Comparison of ENCODE assay signal across 19 cellular contexts in genomic region chr17:49928826-49929475, GRCh38. TPM values are rescaled to one million over a fixed set of nuclear protein-coding genes. Genes with fewer than 3 reads are reported as not detected.
DNase-seq lines count a peak whose midpoint lies in the region; ATAC-seq and TF ChIP-seq lines count a peak whose summit lies in the region.
"Had no signal": no experiment of that assay in that cellular context is flagged by ENCODE, and none has a peak within 500 bp of the region (broad histone marks: within the 10 kb centered on the region; RNA-seq: fewer than 3 reads in every experiment).

No MANE protein-coding gene starts in this region.

- intact Hi-C loops in ascending aorta (cut with DNase I) = no loop called here

- H3K36me3 ChIP-seq in HEK293 (ENCODE audit: control insufficient read depth in 2 of 2, insufficient read depth in 1 of 2, low read length in 2 of 2) = no peaks in the 10 kb centered on the region
- no peaks in the 10 kb centered on the region for H3K36me3 ChIP-seq in RWPE2 (ENCODE audit: low read depth)
- no peaks in the 10 kb centered on the region for H3K36me3 ChIP-seq in ascending aorta
- H3K36me3 ChIP-seq: sigmoid colon had no signal

- DNase-seq in AG20443 (ENCODE audit: low spot score) = peak; percentile 61
- no peak for DNase-seq in RWPE2 (ENCODE audit: low spot score)
- peak; percentile 83 for DNase-seq in kidney tubule cell (ENCODE audit: low spot score)
- DNase-seq in NCI-H2196 (lab: John Stamatoyannopoulos, UW; ENCODE audit: unreplicated experiment) = no peak
- no peak for DNase-seq in ascending aorta (ENCODE audit: low spot score in 2 of 2)
- DNase-seq in stimulated activated CD4-positive, alpha-beta T cell treated with anti-CD3 and anti-CD28 coated beads, Interleukin-2, amount 100 ng/mL, for 48 hours = no peak
- DNase-seq: activated T-cell treated with anti-CD3 and anti-CD28 coated beads, Interleukin-2, amount 50 U/mL, for 24 hours; C1 segment of cervical spinal cord; DMS53; mucosa of descending colon; NCI-H146; sigmoid colon; stimulated activated CD4-positive, alpha-beta T cell treated with anti-CD3 and anti-CD28 coated beads, Interleukin-4, amount 100 ng/mL, for 1 hour; stimulated activated CD8-positive, alpha-beta memory T cell treated with anti-CD3 and anti-CD28 coated beads, Interleukin-4, amount 100 ng/mL, for 48 hours had no signal

- ATAC-seq in RWPE2 (ENCODE audit: low read depth) (peak; percentile 75), HG02885 (IDR thresholded peaks at IDR 0.05; ENCODE audit: poor library complexity, unreplicated experiment) (no peak)
- ATAC-seq: activated naive CD4-positive, alpha-beta T cell treated with anti-CD3 and anti-CD28 coated beads, Interleukin-2, amount 50 U/mL, for 72 hours; mucosa of descending colon had no signal

- TF ChIP-seq CTCF in HEK293 (tag by site-specific recombination; IDR thresholded peaks at IDR 0.05) (no peak), RWPE2 (IDR thresholded peaks at IDR 0.05; ENCODE audit: poor library complexity, severe bottlenecking) (no peak), ascending aorta (IDR thresholded peaks at IDR 0.05) (no peak)

- no peak overlapping the region for H3K4me3 ChIP-seq in HEK293 (ENCODE audit: low read depth, low read length)
- no peak overlapping the region for H3K4me3 ChIP-seq in RWPE2 (ENCODE audit: severe bottlenecking)
- no peak overlapping the region for H3K4me3 ChIP-seq in ascending aorta
- H3K4me3 ChIP-seq: mucosa of descending colon, sigmoid colon, SK-N-MC had no signal

- H3K27me3 ChIP-seq in RWPE2 (ENCODE audit: insufficient read depth, poor library complexity, severe bottlenecking) (no peaks in the 10 kb centered on the region), ascending aorta (no peaks in the 10 kb centered on the region)

- POLR2A ChIA-PET in HEK293 (lab: Yijun Ruan, JAX) = no interaction called here

- CTCF ChIA-PET in HEK293 (lab: Yijun Ruan, JAX) = interaction anchor here (1.3 to 4.2 kb wide), 4 partner anchors 24 to 69 kb away, joined by 3 to 28 read pairs (median 12); no protein-coding TSS in a partner anchor

- no peaks in the 10 kb centered on the region for H3K9me3 ChIP-seq in HEK293 (ENCODE audit: control insufficient read depth, insufficient read depth, low read depth, low read length)
- H3K9me3 ChIP-seq in RWPE2 (ENCODE audit: severe bottlenecking) = no peaks in the 10 kb centered on the region
- no peaks in the 10 kb centered on the region for H3K9me3 ChIP-seq in ascending aorta
- H3K9me3 ChIP-seq: mucosa of descending colon, sigmoid colon had no signal

- H3K27ac ChIP-seq in HEK293 (ENCODE audit: extremely low read depth, low read depth, low read length) (no peak overlapping the region), RWPE2 (ENCODE audit: poor library complexity, severe bottlenecking) (peak overlapping the region; percentile 33), ascending aorta (no peak overlapping the region)
- H3K27ac ChIP-seq: sigmoid colon, SK-N-MC had no signal

- H3K4me1 ChIP-seq in HEK293 (ENCODE audit: control insufficient read depth, insufficient read depth, low read length) = no peaks in the 10 kb centered on the region
- peaks cover 11% of the 10 kb centered on the region for H3K4me1 ChIP-seq in RWPE2 (ENCODE audit: insufficient read depth, poor library complexity, severe bottlenecking)
- H3K4me1 ChIP-seq in ascending aorta = no peaks in the 10 kb centered on the region
- H3K4me1 ChIP-seq: sigmoid colon had no signal

TF ChIP-seq in HEK293, 187 proteins besides CTCF, POLR2A, EP300 and RAD21:
- peak; percentile 40 for TF ChIP-seq PRDM10 (tag by site-specific recombination; IDR thresholded peaks at IDR 0.05)
- peak; percentile 27; the same call in 1 of the 2 replicates for TF ChIP-seq GLIS1 (tag by site-specific recombination; IDR thresholded peaks at IDR 0.05)
- TF ChIP-seq ZNF157 (tag by site-specific recombination; IDR thresholded peaks at IDR 0.05) = no peak
- TF ChIP-seq SCRT2 (tag by site-specific recombination; IDR thresholded peaks at IDR 0.05) = peak; percentile 69
- no peak for TF ChIP-seq GFI1B (tag by site-specific recombination; IDR thresholded peaks at IDR 0.05)
- TF ChIP-seq ZNF398 (tag by site-specific recombination; IDR thresholded peaks at IDR 0.05) = peak; percentile 53; the same call in 1 of the 2 replicates

RNA-seq across cellular contexts. Expression of gene DLX4, which starts 40.0 kb away (rescaled TPM):
- not detected for total RNA-seq in ascending aorta
- total RNA-seq: sigmoid colon, temporal lobe had no signal

Comparison
In these comparisons a context has a peak if more than half of its experiments do, and no peak if none do; other contexts are left out.
1. DNase-seq: peak in AG20443 (single experiment) and kidney tubule cell (single experiment); none in RWPE2 (single experiment), NCI-H2196 (single experiment), ascending aorta (0 of 2) and stimulated activated CD4-positive, alpha-beta T cell treated with anti-CD3 and anti-CD28 coated beads, Interleukin-2, amount 100 ng/mL, for 48 hours (0 of 2).